Comparison of ENCODE assay signal across 17 cellular contexts in the genomic region with DNA sequence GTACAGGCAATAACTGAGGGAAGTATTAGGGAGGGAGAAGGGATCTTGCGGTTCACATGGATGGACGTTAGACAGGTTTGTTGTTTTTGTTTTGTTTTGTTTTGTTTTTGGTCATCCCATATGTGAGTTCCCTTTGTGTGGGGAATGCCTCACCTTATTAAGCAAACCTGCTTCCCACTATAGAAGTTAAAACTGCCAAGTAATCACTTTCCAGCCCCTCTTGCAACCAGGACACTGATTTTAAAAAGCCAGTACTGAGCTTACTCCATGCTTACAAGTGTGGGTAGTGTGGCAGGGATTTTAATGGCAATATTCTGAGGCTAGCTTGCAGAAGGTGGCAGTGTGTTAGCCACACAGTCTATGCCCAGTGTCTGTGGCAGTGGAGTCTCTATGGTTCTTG. TPM values are rescaled to one million over a fixed set of nuclear protein-coding genes. Genes with fewer than 3 reads are reported as not detected.
DNase-seq lines count a peak whose midpoint lies in the region; ATAC-seq, FAIRE-seq and TF ChIP-seq lines count a peak whose summit lies in the region.
"Had no signal": no experiment of that assay in that cellular context is flagged by ENCODE, and none has a peak within 500 bp of the region (broad histone marks: within the 10 kb centered on the region; RNA-seq: fewer than 3 reads in every experiment).

No MANE protein-coding gene starts in this region.

- no peak overlapping the region for H2BK20ac ChIP-seq in IMR-90 (ENCODE audit: low read depth, low read length)

- no CpG with 5 or more reads among the region's 2 CpGs for WGBS in IMR-90 (ENCODE audit: extremely low coverage in 2 of 2, insufficient read length in 1 of 2), 2 experiments

- no peak overlapping the region for H3K4me3 ChIP-seq in IMR-90 (ENCODE audit: insufficient read depth, low read depth, low read length)
- H3K4me3 ChIP-seq in neural progenitor cell: no peak overlapping the region
- H3K4me3 ChIP-seq: HAP-1 had no signal

- no peak overlapping the region for H4K91ac ChIP-seq in IMR-90 (ENCODE audit: insufficient read depth, low read depth, low read length)

- no peak for TF ChIP-seq CTCF in IMR-90 (conservative IDR thresholded peaks at IDR 0.05; ENCODE audit: low read depth, low read length)
- no peak for TF ChIP-seq CTCF in neural progenitor cell (IDR thresholded peaks at IDR 0.05)
- TF ChIP-seq CTCF in glutamatergic neuron (IDR thresholded peaks at IDR 0.05; ENCODE audit: partially characterized antibody, unreplicated experiment): no peak

- no peak overlapping the region for H2BK120ac ChIP-seq in IMR-90 (ENCODE audit: low read depth, low read length)

- no peak overlapping the region for H3K4ac ChIP-seq in IMR-90 (ENCODE audit: low read depth, low read length)

- no peak overlapping the region for H4K8ac ChIP-seq in IMR-90 (ENCODE audit: low read depth in 2 of 2, low read length in 2 of 2)

- H4K20me1 ChIP-seq in IMR-90 (ENCODE audit: insufficient read depth, low read length) (no peaks in the 10 kb centered on the region), neural progenitor cell (ENCODE audit: low read depth) (no peaks in the 10 kb centered on the region)

- H3K36me3 ChIP-seq in IMR-90 (ENCODE audit: control insufficient read depth, insufficient read depth, low read length) (no peaks in the 10 kb centered on the region), neural progenitor cell (no peaks in the 10 kb centered on the region)
- H3K36me3 ChIP-seq: HAP-1 had no signal

- dilution Hi-C loops in IMR-90 (cut with HindIII; ENCODE audit: low sequenced_read_pairs, unreplicated experiment): no loop called here

- BruUV-seq in IMR-90 (replicated peaks; lab: Mats Ljungman, UMichigan): no TSS peak

- H3K36me3 Mint-ChIP-seq in neural progenitor cell: no peaks in the 10 kb centered on the region
- H3K36me3 Mint-ChIP-seq in glutamatergic neuron (ENCODE audit: unreplicated experiment): peaks cover 19% of the 10 kb centered on the region

- no peak for TF ChIP-seq POLR2A in GM12891 (IDR thresholded peaks at IDR 0.05; ENCODE audit: low read depth, low read length)
- TF ChIP-seq POLR2A in IMR-90 (IDR thresholded peaks at IDR 0.05; ENCODE audit: low read depth, low read length): no peak

- H3K4me3 Mint-ChIP-seq in neural progenitor cell (no peak overlapping the region), glutamatergic neuron (ENCODE audit: unreplicated experiment) (no peak overlapping the region)
- H3K4me3 Mint-ChIP-seq: CD4-positive, alpha-beta T cell had no signal

- peaks cover 2% of the 10 kb centered on the region for H3K27me3 Mint-ChIP-seq in neural progenitor cell (ENCODE audit: insufficient read depth, low read depth)
- H3K27me3 Mint-ChIP-seq in glutamatergic neuron (ENCODE audit: unreplicated experiment): peaks cover 6% of the 10 kb centered on the region
- H3K27me3 Mint-ChIP-seq: CD4-positive, alpha-beta T cell had no signal

- no peak overlapping the region for H3K9ac ChIP-seq in IMR-90 (ENCODE audit: low read depth, low read length)
- H3K9ac ChIP-seq in neural progenitor cell: no peak overlapping the region

- no peak overlapping the region for H3K4me2 ChIP-seq in IMR-90 (ENCODE audit: low read depth, low read length)
- H3K4me2 ChIP-seq in neural progenitor cell: no peak overlapping the region

- H2BK15ac ChIP-seq in IMR-90 (ENCODE audit: low read depth, low read length): no peak overlapping the region

- FAIRE-seq in GM12891 (lab: Jason Lieb, UNC): peak; percentile 43
- FAIRE-seq: A204.1, D721Med, G401.6 had no signal

- no peak overlapping the region for H3K14ac ChIP-seq in IMR-90 (replicated peaks; ENCODE audit: low read depth, low read length)

- H3K27ac Mint-ChIP-seq in neural progenitor cell (no peak overlapping the region), glutamatergic neuron (ENCODE audit: unreplicated experiment) (no peak overlapping the region)
- H3K27ac Mint-ChIP-seq: CD4-positive, alpha-beta T cell had no signal

- H3K4me1 ChIP-seq in IMR-90 (ENCODE audit: control insufficient read depth, insufficient read depth, low read length) (no peaks in the 10 kb centered on the region), neural progenitor cell (no peaks in the 10 kb centered on the region)

- no peak overlapping the region for H2AFZ ChIP-seq in IMR-90 (replicated peaks; ENCODE audit: low read length, poor library complexity)
- peak overlapping the region; percentile 39 for H2AFZ ChIP-seq in neural progenitor cell (replicated peaks)

- H2BK5ac ChIP-seq in IMR-90 (ENCODE audit: low read depth, low read length, poor library complexity, severe bottlenecking): no peak overlapping the region

- H3K27ac ChIP-seq in IMR-90 (ENCODE audit: insufficient read depth, low read length): no peak overlapping the region
- H3K27ac ChIP-seq in neural progenitor cell: no peak overlapping the region
- H3K27ac ChIP-seq: C4-2B had no signal

- intact Hi-C loops in IMR-90 (cut with micrococcal nuclease): loop anchor here (5.0 kb wide), 1 partner anchor 36 kb away; a partner anchor contains a TSS

- H3K27me3 ChIP-seq in IMR-90 (ENCODE audit: control insufficient read depth, insufficient read depth, low read length) (no peaks in the 10 kb centered on the region), neural progenitor cell (no peaks in the 10 kb centered on the region)

- H2AK9ac ChIP-seq in IMR-90 (replicated peaks; ENCODE audit: low read depth, low read length, poor library complexity): no peak overlapping the region

- in situ Hi-C loops in IMR-90 (cut with MboI; ENCODE audit: low sequenced_read_pairs): no loop called here

- no peaks in the 10 kb centered on the region for H3F3A ChIP-seq in neural progenitor cell (ENCODE audit: low read depth)

- no peak overlapping the region for H3K56ac ChIP-seq in IMR-90 (ENCODE audit: extremely low read depth, insufficient read depth, low read length)

- CTCF ChIA-PET in IMR-90 (lab: Yijun Ruan, JAX): no interaction called here

- POLR2A ChIA-PET in IMR-90 (lab: Charles Lee; ENCODE audit: unreplicated experiment): no interaction called here

- H3K9me3 Mint-ChIP-seq in neural progenitor cell (peaks cover 12% of the 10 kb centered on the region), glutamatergic neuron (ENCODE audit: unreplicated experiment) (peaks cover 11% of the 10 kb centered on the region)

- ATAC-seq in IMR-90 (ENCODE audit: low read depth) (no peak), GM21825 (IDR thresholded peaks at IDR 0.05; ENCODE audit: unreplicated experiment) (no peak)

- H3K9me3 ChIP-seq in IMR-90 (ENCODE audit: control insufficient read depth, insufficient read depth, low read length) (peaks cover 16% of the 10 kb centered on the region), neural progenitor cell (ENCODE audit: low read depth) (no peaks in the 10 kb centered on the region)
- H3K9me3 ChIP-seq: HAP-1 had no signal

- no peaks in the 10 kb centered on the region for H3K9me1 ChIP-seq in IMR-90 (ENCODE audit: insufficient read depth, low read length)

- no peaks in the 10 kb centered on the region for H3K79me1 ChIP-seq in IMR-90 (ENCODE audit: low read depth in 1 of 2, low read length in 2 of 2)

- peaks cover 7% of the 10 kb centered on the region for H3K4me1 Mint-ChIP-seq in neural progenitor cell
- no peaks in the 10 kb centered on the region for H3K4me1 Mint-ChIP-seq in glutamatergic neuron (ENCODE audit: low read depth, unreplicated experiment)

- no peak overlapping the region for H4K5ac ChIP-seq in IMR-90 (ENCODE audit: low read depth, low read length)

- no peak overlapping the region for H2AK5ac ChIP-seq in IMR-90 (ENCODE audit: low read depth, low read length)

- no peak for DNase-seq in GM12891 (ENCODE audit: insufficient read length, low spot score)
- no peak for DNase-seq in IMR-90
- no peak for DNase-seq in neural progenitor cell (ENCODE audit: low spot score)
- no peak for DNase-seq in hepatic stellate cell (ENCODE audit: low spot score)
- no peak for DNase-seq in cortex of kidney (lab: John Stamatoyannopoulos, UW)
- DNase-seq in glutamatergic neuron: no peak
- DNase-seq: AML-193; Caco-2; CD4-positive, alpha-beta T cell; GOT3 had no signal

- H3K18ac ChIP-seq in IMR-90 (ENCODE audit: low read depth, low read length): no peak overlapping the region

- H3K79me2 ChIP-seq in neural progenitor cell (ENCODE audit: low read depth): no peaks in the 10 kb centered on the region

- TF ChIP-seq RAD21 in IMR-90 (IDR thresholded peaks at IDR 0.05; ENCODE audit: low read length): no peak

- no peak overlapping the region for H3K23ac ChIP-seq in IMR-90 (ENCODE audit: low read depth, low read length)

TF ChIP-seq in GM12891, 5 proteins besides CTCF, POLR2A, EP300 and RAD21 (continues in another document):
- TF ChIP-seq TAF1 (IDR thresholded peaks at IDR 0.05; ENCODE audit: low read depth, low read length): no peak

RNA-seq across cellular contexts. Expression of a gene that starts 26.5 kb away (rescaled TPM):
- not detected for polyA plus RNA-seq in GM12891 (2012; ENCODE audit: low read depth, missing spikeins)
- total RNA-seq in IMR-90 (2012; rRNA removed) (not detected in 2 replicates), neural progenitor cell (ENCODE audit: low replicate concordance) (1.1 TPM in 1 of 2 replicates, not detected in the other), glutamatergic neuron (ENCODE audit: unreplicated experiment) (not detected)
- not detected in 2 replicates for polyA plus RNA-seq in IMR-90 (2012; rRNA removed)
- not detected in 2 replicates for polyA plus RNA-seq in IMR-90 (2012; cell fraction: cytosol; rRNA removed)
- polyA plus RNA-seq in IMR-90 (2012; cell fraction: nucleus; rRNA removed; ENCODE audit: low replicate concordance): not detected in 2 replicates
- total RNA-seq: Caco-2; CD4-positive, alpha-beta T cell had no signal
- polyA plus RNA-seq: BJ had no signal

RNA-seq across cellular contexts. Expression of a gene that starts 29.3 kb away (rescaled TPM):
- 11.1 TPM for polyA plus RNA-seq in GM12891 (2012; ENCODE audit: low read depth, missing spikeins)
- total RNA-seq in IMR-90 (2012; rRNA removed) (12.0 and 12.8 TPM in 2 replicates), neural progenitor cell (ENCODE audit: low replicate concordance) (12.5 and 18.8 TPM in 2 replicates), glutamatergic neuron (ENCODE audit: unreplicated experiment) (15.8 TPM)
- polyA plus RNA-seq in IMR-90 (2012; rRNA removed): 4.4 and 4.9 TPM in 2 replicates
- polyA plus RNA-seq in IMR-90 (2012; cell fraction: cytosol; rRNA removed): 1.6 and 2.4 TPM in 2 replicates
- polyA plus RNA-seq in IMR-90 (2012; cell fraction: nucleus; rRNA removed; ENCODE audit: low replicate concordance): 0.74 and 3.6 TPM in 2 replicates

RNA-seq across cellular contexts. Expression of a gene that starts 29.4 kb away (rescaled TPM):
- polyA plus RNA-seq in GM12891 (2012; ENCODE audit: low read depth, missing spikeins): 20.4 TPM
- total RNA-seq in IMR-90 (2012; rRNA removed): 32.8 and 42.5 TPM in 2 replicates
- polyA plus RNA-seq in IMR-90 (2012; rRNA removed): 19.1 and 26.7 TPM in 2 replicates
- 18.2 and 26.4 TPM in 2 replicates for polyA plus RNA-seq in IMR-90 (2012; cell fraction: cytosol; rRNA removed)
- polyA plus RNA-seq in IMR-90 (2012; cell fraction: nucleus; rRNA removed; ENCODE audit: low replicate concordance): 8.8 and 9.3 TPM in 2 replicates
- 63.7 and 77.6 TPM in 2 replicates for total RNA-seq in neural progenitor cell (ENCODE audit: low replicate concordance)
- 35.0 TPM for total RNA-seq in glutamatergic neuron (ENCODE audit: unreplicated experiment)

RNA-seq across cellular contexts. Expression of a gene that starts 37.1 kb away (rescaled TPM):
- polyA plus RNA-seq in GM12891 (2012; ENCODE audit: low read depth, missing spikeins): 9.5 TPM
- total RNA-seq in IMR-90 (2012; rRNA removed) (3.9 and 6.7 TPM in 2 replicates), neural progenitor cell (ENCODE audit: low replicate concordance) (30.9 and 33.2 TPM in 2 replicates), glutamatergic neuron (ENCODE audit: unreplicated experiment) (33.4 TPM)
- polyA plus RNA-seq in IMR-90 (2012; rRNA removed): 1.9 and 2.4 TPM in 2 replicates
- 0.67 and 0.69 TPM in 2 replicates for polyA plus RNA-seq in IMR-90 (2012; cell fraction: cytosol; rRNA removed)
- polyA plus RNA-seq in IMR-90 (2012; cell fraction: nucleus; rRNA removed; ENCODE audit: low replicate concordance): 3.9 and 9.4 TPM in 2 replicates
